In the genomic region with DNA sequence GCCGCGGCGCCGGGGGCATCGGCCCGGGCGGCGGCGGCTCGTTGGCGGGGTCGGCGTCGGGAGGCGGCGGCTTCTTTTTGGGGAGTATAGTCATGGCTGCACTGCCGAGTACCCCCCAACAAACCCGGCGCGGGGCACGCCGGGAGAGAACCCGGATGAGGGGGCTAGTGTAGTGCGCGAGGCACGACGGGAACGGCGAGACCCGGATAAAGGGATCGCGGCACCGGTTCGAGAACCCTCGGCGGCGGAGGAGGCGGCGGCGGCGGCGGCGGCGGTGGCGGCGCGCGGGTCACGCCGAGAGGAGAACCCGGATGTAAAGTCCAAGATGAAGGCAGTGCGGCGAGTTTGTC, we compare ENCODE assay signal across 8 cellular contexts. TPM values are rescaled to one million over a fixed set of nuclear protein-coding genes. Genes with fewer than 3 reads are reported as not detected.
DNase-seq lines count a peak whose midpoint lies in the region; ATAC-seq lines count a peak whose summit lies in the region.

A gene with protein sequence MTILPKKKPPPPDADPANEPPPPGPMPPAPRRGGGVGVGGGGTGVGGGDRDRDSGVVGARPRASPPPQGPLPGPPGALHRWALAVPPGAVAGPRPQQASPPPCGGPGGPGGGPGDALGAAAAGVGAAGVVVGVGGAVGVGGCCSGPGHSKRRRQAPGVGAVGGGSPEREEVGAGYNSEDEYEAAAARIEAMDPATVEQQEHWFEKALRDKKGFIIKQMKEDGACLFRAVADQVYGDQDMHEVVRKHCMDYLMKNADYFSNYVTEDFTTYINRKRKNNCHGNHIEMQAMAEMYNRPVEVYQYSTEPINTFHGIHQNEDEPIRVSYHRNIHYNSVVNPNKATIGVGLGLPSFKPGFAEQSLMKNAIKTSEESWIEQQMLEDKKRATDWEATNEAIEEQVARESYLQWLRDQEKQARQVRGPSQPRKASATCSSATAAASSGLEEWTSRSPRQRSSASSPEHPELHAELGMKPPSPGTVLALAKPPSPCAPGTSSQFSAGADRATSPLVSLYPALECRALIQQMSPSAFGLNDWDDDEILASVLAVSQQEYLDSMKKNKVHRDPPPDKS (minus strand): TSS at position 131 of the 350 bp plus-strand sequence. CDS start 37 bp downstream, at position 94.

- H3K27ac Mint-ChIP-seq in CD4-positive, alpha-beta memory T cell: peak within 1 kb of the TSS; percentile 98 to 100 (median 100)

- H3K9ac ChIP-seq in iPS-15b (ENCODE audit: low read depth, low read length) (peak within 1 kb of the TSS; percentile 82), skeletal muscle tissue (ENCODE audit: low read depth in 1 of 3, low read length in 3 of 3) (peak within 1 kb of the TSS; percentile 89 to 96 (median 89))

- peak in 1 of 5 donors; percentile 85 for DNase-seq in CD4-positive, alpha-beta memory T cell
- DNase-seq in HT1080 (ENCODE audit: low read depth) (no peak), T follicular helper cell (ENCODE audit: low read depth) (peak; percentile 68), HPDE6-E6E7 (ENCODE audit: extremely low spot score) (no peak)

- peak; percentile 34 for ATAC-seq in GM19467 (IDR thresholded peaks at IDR 0.05; ENCODE audit: unreplicated experiment)

- H3K27me3 ChIP-seq in CD4-positive, alpha-beta memory T cell (ENCODE audit: insufficient read depth, low read length): no peaks in the 10 kb centered on the region
- H3K27me3 ChIP-seq in iPS-15b (ENCODE audit: control insufficient read depth, insufficient read depth, low read length): no peaks in the 10 kb centered on the region
- peaks cover 0 to 4% (median 0%) of the 10 kb centered on the region in 3 donors for H3K27me3 ChIP-seq in skeletal muscle tissue (ENCODE audit: control insufficient read depth in 3 of 3, insufficient read depth in 3 of 3, low read length in 3 of 3)

- POLR2A ChIA-PET in CD4-positive, alpha-beta memory T cell (lab: Charles Lee; ENCODE audit: partially characterized antibody): interaction anchor here (0.8 to 5.9 kb wide), 19 partner anchors 11 to 418 kb away, joined by 3 to 99 read pairs (median 9); a partner anchor contains a TSS

- no peaks in the 10 kb centered on the region for H3K9me3 ChIP-seq in CD4-positive, alpha-beta memory T cell (ENCODE audit: control insufficient read depth in 1 of 2, low read length in 2 of 2)
- H3K9me3 ChIP-seq in iPS-15b (ENCODE audit: control insufficient read depth, insufficient read depth, low read length): no peaks in the 10 kb centered on the region
- no peaks in the 10 kb centered on the region for H3K9me3 ChIP-seq in skeletal muscle tissue (ENCODE audit: control insufficient read depth in 3 of 3, low read length in 3 of 3)

- peak within 1 kb of the TSS; percentile 57 to 75 for H3K4me3 ChIP-seq in CD4-positive, alpha-beta memory T cell (ENCODE audit: low read length in 2 of 2)
- H3K4me3 ChIP-seq in iPS-15b (ENCODE audit: low read depth, low read length) (peak within 1 kb of the TSS; percentile 96), skeletal muscle tissue (ENCODE audit: low read length in 3 of 3) (peak within 1 kb of the TSS; percentile 83 to 85 (median 84))

- peak within 1 kb of the TSS; percentile 98 for H3K27ac ChIP-seq in CD4-positive, alpha-beta memory T cell (ENCODE audit: low read depth, low read length)
- H3K27ac ChIP-seq in angular gyrus (ENCODE audit: low read depth, low read length): peak within 1 kb of the TSS; percentile 99
- H3K27ac ChIP-seq in skeletal muscle tissue (ENCODE audit: low read depth, low read length): peak within 1 kb of the TSS; percentile 97

- intact Hi-C loops in CD4-positive, alpha-beta memory T cell (cut with micrococcal nuclease): loop anchor here (2.0 to 5.0 kb wide), 3 partner anchors 19 to 205 kb away; a partner anchor contains a TSS

- H3K27me3 Mint-ChIP-seq in CD4-positive, alpha-beta memory T cell: no peaks in the 10 kb centered on the region

- H3K4me1 ChIP-seq in CD4-positive, alpha-beta memory T cell (ENCODE audit: insufficient read depth, low read length): peaks cover 55% of the 10 kb centered on the region
- peaks cover 7% of the 10 kb centered on the region for H3K4me1 ChIP-seq in iPS-15b (ENCODE audit: control insufficient read depth, insufficient read depth, low read length)
- peaks cover 37 to 44% (median 42%) of the 10 kb centered on the region in 3 donors for H3K4me1 ChIP-seq in skeletal muscle tissue (ENCODE audit: control insufficient read depth in 3 of 3, insufficient read depth in 3 of 3, low read length in 3 of 3)

- H3K36me3 Mint-ChIP-seq in CD4-positive, alpha-beta memory T cell: peaks cover 6 to 31% of the 10 kb centered on the region in 2 donors

- peaks cover 0 to 4% (median 0%) of the 10 kb centered on the region in 8 donors for H3K9me3 Mint-ChIP-seq in CD4-positive, alpha-beta memory T cell

- CTCF ChIA-PET in CD4-positive, alpha-beta memory T cell (lab: Charles Lee; ENCODE audit: partially characterized antibody): interaction anchor here (1.0 to 1.6 kb wide), 4 partner anchors 20 to 309 kb away, joined by 3 to 7 read pairs (median 5); a partner anchor contains a TSS

- peaks cover 18 to 70% (median 43%) of the 10 kb centered on the region in 4 donors for H3K4me1 Mint-ChIP-seq in CD4-positive, alpha-beta memory T cell

- peaks cover 4% of the 10 kb centered on the region for H3K36me3 ChIP-seq in CD4-positive, alpha-beta memory T cell (ENCODE audit: insufficient read depth, low read length)
- peaks cover 13% of the 10 kb centered on the region for H3K36me3 ChIP-seq in iPS-15b (ENCODE audit: control insufficient read depth, insufficient read depth, low read length)
- peaks cover 0 to 13% (median 0%) of the 10 kb centered on the region in 3 donors for H3K36me3 ChIP-seq in skeletal muscle tissue (ENCODE audit: control insufficient read depth in 3 of 3, insufficient read depth in 3 of 3, low read length in 3 of 3)

- H3K4me3 Mint-ChIP-seq in CD4-positive, alpha-beta memory T cell: peak within 1 kb of the TSS; percentile 96 to 99 (median 98)

RNA-seq across cellular contexts. Expression of the gene that starts here (rescaled TPM):
- total RNA-seq in CD4-positive, alpha-beta memory T cell: 10 to 100 TPM; 92.0 to 94.5 TPM
- polyA plus RNA-seq in CD4-positive, alpha-beta memory T cell: 10 to 100 TPM; 16.5 to 45.6 TPM
- total RNA-seq in HT1080 (2014; rRNA removed; shearing (Covaris generic)): 30.0 and 31.7 TPM in 2 replicates
- 43.1 and 47.8 TPM in 2 replicates for polyA plus RNA-seq in HT1080 (2015; cell fraction: cytosol; rRNA removed)
- 92.3 and 101 TPM in 2 replicates for polyA plus RNA-seq in HT1080 (2015; cell fraction: nucleus; rRNA removed)
- 16.2 TPM for total RNA-seq in skeletal muscle tissue
